In genomic region chr14:102095871-102096568, GRCh38 we compare ENCODE assay signal across 9 cellular contexts. TPM values are rescaled to one million over a fixed set of nuclear protein-coding genes. Genes with fewer than 3 reads are reported as not detected.
DNase-seq lines count a peak whose midpoint lies in the region; ATAC-seq, FAIRE-seq and TF ChIP-seq lines count a peak whose summit lies in the region.
"Had no signal": no experiment of that assay in that cellular context is flagged by ENCODE, and none has a peak within 500 bp of the region (broad histone marks: within the 10 kb centered on the region; RNA-seq: fewer than 3 reads in every experiment).

No MANE protein-coding gene starts in this region.

- TF ChIP-seq RAD21 in GM12878 (IDR thresholded peaks at IDR 0.05; ENCODE audit: insufficient read depth, low read depth, low read length): no peak

- H3K27ac Mint-ChIP-seq in GM23338: no peak overlapping the region
- H3K27ac Mint-ChIP-seq in naive B cell: no peak overlapping the region

- H4K20me1 ChIP-seq in GM23338 (replicated peaks; ENCODE audit: insufficient read depth) (no peaks in the 10 kb centered on the region), GM12878 (ENCODE audit: control insufficient read depth, insufficient read depth) (no peaks in the 10 kb centered on the region)

- TF ChIP-seq EP300 in GM12878 (IDR thresholded peaks at IDR 0.05; ENCODE audit: borderline replicate concordance in 1 of 2, control insufficient read depth in 1 of 2, low read depth in 2 of 2, low read length in 2 of 2) (no peak), suprapubic skin (IDR thresholded peaks at IDR 0.05) (no peak)

- no peaks in the 10 kb centered on the region for H3K27me3 ChIP-seq in AG04450 (ENCODE audit: control insufficient read depth, insufficient read depth, low read length)
- no peaks in the 10 kb centered on the region for H3K27me3 ChIP-seq in GM23338 (ENCODE audit: insufficient read depth)
- H3K27me3 ChIP-seq in GM12878 (replicated peaks in 1 of 2; ENCODE audit: control insufficient read depth in 2 of 2, insufficient read depth in 2 of 2, low read length in 1 of 2): no peaks in the 10 kb centered on the region
- H3K27me3 ChIP-seq in suprapubic skin: no peaks in the 10 kb centered on the region

- no peak overlapping the region for H3K4me3 ChIP-seq in AG04450 (ENCODE audit: low read depth, low read length)
- H3K4me3 ChIP-seq in GM23338: no peak overlapping the region
- H3K4me3 ChIP-seq in GM12878: no peak overlapping the region
- no peak overlapping the region for H3K4me3 ChIP-seq in suprapubic skin

- WGBS in GM12878 (ENCODE audit: insufficient coverage, insufficient replicate concordance, low lambda C conversion rate, missing lambda C conversion rate): 68% methylated on average over 8 of the region's 8 CpGs
- 38% methylated on average over 8 of the region's 8 CpGs for WGBS in suprapubic skin

- H3K4me3 Mint-ChIP-seq in GM23338 (peak overlapping the region; percentile 36; the same call in 2 of the 3 replicates), naive B cell (peak overlapping the region in 1 of 8 donors; percentile 4)

- H3F3A ChIP-seq in GM23338 (replicated peaks; ENCODE audit: low read depth): no peaks in the 10 kb centered on the region; the same call in 1 of the 2 replicates

- H3K4me1 Mint-ChIP-seq in GM23338: peaks cover 27% of the 10 kb centered on the region
- H3K4me1 Mint-ChIP-seq in naive B cell: peaks cover under 1 to 7% (median 5%) of the 10 kb centered on the region in 3 donors

- ATAC-seq in GM23338 (peak; percentile 38), GM12878 (peak; percentile 54), naive B cell (ENCODE audit: low read depth in 2 of 2) (peak; percentile 21), HG03457 (IDR thresholded peaks at IDR 0.05; ENCODE audit: unreplicated experiment) (no peak)

- H3K27ac ChIP-seq in AG04450 (ENCODE audit: low read depth, low read length) (peak overlapping the region; percentile 21), GM23338 (ENCODE audit: low read depth) (no peak overlapping the region), GM12878 (ENCODE audit: control insufficient read depth, insufficient read depth) (no peak overlapping the region), suprapubic skin (no peak overlapping the region)

- FAIRE-seq in GM12878 (lab: Jason Lieb, UNC): no peak

- in situ Hi-C loops in GM12878 (cut with MboI): loop anchor here (5.0 kb wide), 1 partner anchor 134 kb away; the partner anchor contains the start of gene DYNC1H1

- H3K27me3 Mint-ChIP-seq in GM23338 (ENCODE audit: insufficient read depth, low read depth, poor library complexity) (peaks cover 17% of the 10 kb centered on the region), naive B cell (no peaks in the 10 kb centered on the region)

- TF ChIP-seq POLR2A in GM12878 (IDR thresholded peaks at IDR 0.05; ENCODE audit: low read depth, low read length) (no peak), suprapubic skin (IDR thresholded peaks at IDR 0.05) (no peak)

- intact Hi-C loops in GM12878 (cut with micrococcal nuclease; ENCODE audit: unreplicated experiment): loop anchor here (1.0 to 5.0 kb wide), 3 partner anchors 33 to 216 kb away; no protein-coding TSS in a partner anchor

- H3K9me3 Mint-ChIP-seq in GM23338 (no peaks in the 10 kb centered on the region), naive B cell (no peaks in the 10 kb centered on the region)

- H3K36me3 ChIP-seq in GM23338 (ENCODE audit: insufficient read depth) (no peaks in the 10 kb centered on the region), GM12878 (ENCODE audit: control insufficient read depth in 2 of 2, insufficient read depth in 2 of 2, low read length in 1 of 2) (no peaks in the 10 kb centered on the region), suprapubic skin (no peaks in the 10 kb centered on the region)

- SMC1A ChIA-PET in GM12878 (lab: Charles Lee; ENCODE audit: uncharacterized antibody, unreplicated experiment): interaction anchor here (0.6 to 2.6 kb wide), 23 partner anchors 8 to 389 kb away, joined by 3 to 13 read pairs (median 5); no protein-coding TSS in a partner anchor

- H2AFZ ChIP-seq in GM23338 (peak overlapping the region; percentile 78), GM12878 (ENCODE audit: control insufficient read depth, low read depth, low read length) (no peak overlapping the region)

- POLR2A ChIA-PET in AG04450 (lab: Yijun Ruan, JAX) (interaction anchor here (0.6 kb wide), 1 partner anchor 95 kb away, joined by 4 read pairs; no protein-coding TSS in a partner anchor), GM12878 (lab: Charles Lee) (interaction anchor here (0.8 to 1.3 kb wide), 2 partner anchors 8 to 224 kb away, joined by 3 read pairs; no protein-coding TSS in a partner anchor)

- H3K9ac ChIP-seq in GM12878 (ENCODE audit: control insufficient read depth, insufficient read depth, low read length): no peak overlapping the region

- H3K79me2 ChIP-seq in GM23338 (replicated peaks; ENCODE audit: insufficient read depth) (no peaks in the 10 kb centered on the region), GM12878 (ENCODE audit: control insufficient read depth, insufficient read depth, low read length) (no peaks in the 10 kb centered on the region)

- RAD21 ChIA-PET in GM12878 (lab: Charles Lee; ENCODE audit: unreplicated experiment): interaction anchor here (0.9 to 2.3 kb wide), 18 partner anchors 8 to 386 kb away, joined by 3 to 10 read pairs (median 5); no protein-coding TSS in a partner anchor

- CTCF ChIA-PET in AG04450 (lab: Charles Lee) (interaction anchor here (0.6 to 2.4 kb wide), 32 partner anchors 8 to 389 kb away, joined by 3 to 38 read pairs (median 4); no protein-coding TSS in a partner anchor), GM12878 (lab: Yijun Ruan, JAX) (interaction anchor here (0.7 to 4.1 kb wide), 29 partner anchors 7 to 389 kb away, joined by 3 to 58 read pairs (median 7); partner anchors contain the start of gene DYNC1H1)

- BruUV-seq in GM12878 (replicated peaks; lab: Mats Ljungman, UMichigan): no TSS peak

- H3K9me3 ChIP-seq in AG04450 (ENCODE audit: control insufficient read depth, insufficient read depth, low read length) (no peaks in the 10 kb centered on the region), GM12878 (replicated peaks; ENCODE audit: control insufficient read depth, insufficient read depth, low read length) (no peaks in the 10 kb centered on the region), suprapubic skin (no peaks in the 10 kb centered on the region)

- TF ChIP-seq CTCF in AG04450 (IDR thresholded peaks at IDR 0.05; ENCODE audit: low read depth, low read length): no peak
- peak in 1 of 2 experiments; percentile 11; a peak in 1 of 4 replicates for TF ChIP-seq CTCF in GM23338 (conservative IDR thresholded peaks at IDR 0.05; ENCODE audit: low read depth in 2 of 2)
- no peak for TF ChIP-seq CTCF in GM12878 (IDR thresholded peaks at IDR 0.05 in 2 of 3, conservative IDR thresholded peaks at IDR 0.05 in 1 of 3; ENCODE audit: control insufficient read depth in 2 of 3, extremely low read depth in 1 of 3, insufficient read depth in 1 of 3, low read depth in 3 of 3, low read length in 3 of 3)
- no peak for TF ChIP-seq CTCF in suprapubic skin (IDR thresholded peaks at IDR 0.05)

- H3K36me3 Mint-ChIP-seq in GM23338 (ENCODE audit: low read depth): no peaks in the 10 kb centered on the region
- no peaks in the 10 kb centered on the region for H3K36me3 Mint-ChIP-seq in naive B cell

- H3K4me2 ChIP-seq in GM23338 (peak overlapping the region; percentile 28; the same call in 1 of the 2 replicates), GM12878 (ENCODE audit: control insufficient read depth, insufficient read depth) (no peak overlapping the region)

- no peak for DNase-seq in AG04450 (ENCODE audit: low read depth, low spot score)
- DNase-seq in GM23338 (ENCODE audit: low spot score): peak; percentile 39
- no peak for DNase-seq in GM12878 (ENCODE audit: low read depth, low spot score)
- DNase-seq in naive B cell: no peak
- no peak for DNase-seq in inferior parietal cortex (ENCODE audit: extremely low spot score)
- no peak for DNase-seq in NCI-H510A (lab: John Stamatoyannopoulos, UW)
- no peak for DNase-seq in suprapubic skin (ENCODE audit: low spot score in 2 of 2)
- DNase-seq: DMS153 had no signal

- H3K9me2 ChIP-seq in GM23338 (ENCODE audit: insufficient read depth): no peaks in the 10 kb centered on the region

- H3K4me1 ChIP-seq in GM23338 (ENCODE audit: insufficient read depth) (peaks cover 9% of the 10 kb centered on the region), GM12878 (ENCODE audit: control insufficient read depth, insufficient read depth, low read length) (no peaks in the 10 kb centered on the region; the same call in 1 of the 2 replicates), suprapubic skin (peaks cover 11% of the 10 kb centered on the region)

RNA-seq across cellular contexts. Expression of gene HSP90AA1, which starts 9.2 kb away (rescaled TPM):
- polyA plus RNA-seq in AG04450 (2011; rRNA removed): 543 and 822 TPM in 2 replicates
- 356 and 425 TPM in 2 replicates for polyA minus RNA-seq in AG04450 (2011; rRNA and poly(A)+ RNA removed)
- total RNA-seq in GM23338 (2014; rRNA removed; shearing (Covaris generic)): 1,401 and 1,576 TPM in 2 replicates
- 1,677 and 2,107 TPM in 2 replicates for polyA plus RNA-seq in GM23338 (2016; fragmentation: Nextera tagmentation; extraction: Ambion mirVana)
- total RNA-seq in GM12878 (2013; cell fraction: nucleolus; rRNA removed): 199 and 205 TPM in 2 replicates
- total RNA-seq in GM12878 (2014; rRNA removed): 338 and 346 TPM in 2 replicates
- 262 and 271 TPM in 2 replicates for total RNA-seq in GM12878 (2014; rRNA removed; fragmentation: Illumina TruSeq; extraction: Trizol)
- total RNA-seq in GM12878 (2021): 590 and 599 TPM in 2 replicates
- polyA plus RNA-seq in GM12878 (2011; ENCODE audit: low read depth): 318 TPM
- polyA plus RNA-seq in GM12878 (2011; rRNA removed): 679 and 903 TPM in 2 replicates
- polyA plus RNA-seq in GM12878 (2011; cell fraction: cytosol; rRNA removed): 242 and 272 TPM in 2 replicates
- polyA plus RNA-seq in GM12878 (2011; cell fraction: nucleus; rRNA removed): 184 and 273 TPM in 2 replicates
- polyA plus RNA-seq in GM12878 (2012): 360 and 494 TPM in 2 replicates
- 1,054 and 1,264 TPM in 2 replicates for polyA plus RNA-seq in GM12878 (2014; fragmentation: Illumina TruSeq; extraction: Trizol)
- 100 to 1,000 TPM; 555 to 817 TPM for polyA plus RNA-seq in GM12878 (2014; fragmentation: Nextera tagmentation; extraction: Ambion mirVana)
- polyA plus RNA-seq in GM12878 (2014; rRNA removed): 439 and 489 TPM in 2 replicates
- polyA plus RNA-seq in GM12878 (2016; fragmentation: Nextera tagmentation; extraction: Ambion mirVana): 1,000 to 10,000 TPM; 1,313 to 1,315 TPM
- 367 and 534 TPM in 2 replicates for polyA minus RNA-seq in GM12878 (2011; rRNA and poly(A)+ RNA removed)
- polyA minus RNA-seq in GM12878 (2011; cell fraction: cytosol; rRNA and poly(A)+ RNA removed): 406 and 527 TPM in 2 replicates
- 126 and 179 TPM in 2 replicates for polyA minus RNA-seq in GM12878 (2011; cell fraction: nucleus; rRNA and poly(A)+ RNA removed)
- polyA plus RNA-seq in naive B cell (ENCODE audit: low read depth in 6 of 6): 100 to 1,000 TPM; 133 to 338 (median 304) TPM
- total RNA-seq in suprapubic skin: 100 to 1,000 TPM; 240 to 651 (median 430) TPM

RNA-seq across cellular contexts. Expression of gene WDR20, which starts 43.7 kb away (rescaled TPM):
- polyA plus RNA-seq in AG04450 (2011; rRNA removed) (14.2 and 16.6 TPM in 2 replicates), GM23338 (2016; fragmentation: Nextera tagmentation; extraction: Ambion mirVana) (17.0 and 17.9 TPM in 2 replicates), GM12878 (2011; rRNA removed) (17.0 and 18.1 TPM in 2 replicates), GM12878 (2014; fragmentation: Illumina TruSeq; extraction: Trizol) (18.7 and 19.1 TPM in 2 replicates), GM12878 (2014; fragmentation: Nextera tagmentation; extraction: Ambion mirVana) (10 to 100 TPM in 1 of 2 experiments, 1 to 10 TPM in 1; 9.1 to 13.7 TPM), GM12878 (2014; rRNA removed) (16.6 and 17.8 TPM in 2 replicates), GM12878 (2016; fragmentation: Nextera tagmentation; extraction: Ambion mirVana) (10 to 100 TPM; 24.0 to 25.9 TPM), naive B cell (ENCODE audit: low read depth in 6 of 6) (10 to 100 TPM; 11.2 to 23.1 (median 17.3) TPM)
- 32.7 and 35.1 TPM in 2 replicates for polyA minus RNA-seq in AG04450 (2011; rRNA and poly(A)+ RNA removed)
- total RNA-seq in GM23338 (2014; rRNA removed; shearing (Covaris generic)): 21.0 and 24.6 TPM in 2 replicates
- total RNA-seq in GM12878 (2013; cell fraction: nucleolus; rRNA removed): 38.1 and 38.2 TPM in 2 replicates
- total RNA-seq in GM12878 (2014; rRNA removed) (14.6 and 17.5 TPM in 2 replicates), GM12878 (2014; rRNA removed; fragmentation: Illumina TruSeq; extraction: Trizol) (19.4 and 20.4 TPM in 2 replicates), GM12878 (2021) (22.7 and 25.7 TPM in 2 replicates), suprapubic skin (10 to 100 TPM; 27.3 to 39.4 (median 33.0) TPM)
- 10.3 TPM for polyA plus RNA-seq in GM12878 (2011; ENCODE audit: low read depth)
- 12.8 and 14.7 TPM in 2 replicates for polyA plus RNA-seq in GM12878 (2011; cell fraction: cytosol; rRNA removed)
- polyA plus RNA-seq in GM12878 (2011; cell fraction: nucleus; rRNA removed): 15.5 and 18.0 TPM in 2 replicates
- polyA plus RNA-seq in GM12878 (2012): 10.9 and 14.6 TPM in 2 replicates
- 28.9 and 31.2 TPM in 2 replicates for polyA minus RNA-seq in GM12878 (2011; rRNA and poly(A)+ RNA removed)
- polyA minus RNA-seq in GM12878 (2011; cell fraction: cytosol; rRNA and poly(A)+ RNA removed): 9.2 and 11.7 TPM in 2 replicates
- polyA minus RNA-seq in GM12878 (2011; cell fraction: nucleus; rRNA and poly(A)+ RNA removed): 17.2 and 28.2 TPM in 2 replicates
